Comparison of ENCODE assay signal across 27 cellular contexts in genomic region chr11:97962758-97963157, GRCh38.
"Had no signal": no experiment of that assay in that cellular context is flagged by ENCODE, and none has a peak within 500 bp of the region (broad histone marks: within the 10 kb centered on the region; RNA-seq: fewer than 3 reads in every experiment).

No MANE protein-coding gene starts in this region.

- H3K4me1 Mint-ChIP-seq: naive thymus-derived CD4-positive, alpha-beta T cell; natural killer cell; nephron; neural progenitor cell; stimulated activated effector memory CD8-positive, alpha-beta T cell treated with anti-CD3 and anti-CD28 coated beads, Interleukin-12 subunit alpha, Interleukin-12 subunit beta, amount 100 ng/mL, for 72 hours; stimulated activated naive B cell treated with anti-CD40 and anti-IgM and Interleukin-4, amounts not matched to agents 10 μg/mL and 1 μg/mL and 100 μg/mL, for 72 hours; stimulated activated naive CD8-positive, alpha-beta T cell treated with anti-CD3 and anti-CD28 coated beads, Interleukin-15, amount 100 ng/mL, for 72 hours had no signal

- H3K36me3 ChIP-seq: neural progenitor cell, pancreas, prostate gland, right lobe of liver, sigmoid colon, suprapubic skin, tibial artery, transverse colon, upper lobe of right lung, uterus had no signal

- H3K27me3 Mint-ChIP-seq: naive thymus-derived CD4-positive, alpha-beta T cell; stimulated activated naive B cell treated with anti-CD40 and anti-IgM and Interleukin-4, amounts not matched to agents 10 μg/mL and 1 μg/mL and 100 μg/mL, for 72 hours; stimulated activated naive CD8-positive, alpha-beta T cell treated with anti-CD3 and anti-CD28 coated beads, Interleukin-15, amount 100 ng/mL, for 72 hours; type B pancreatic cell had no signal

- H3K4me3 ChIP-seq: neural progenitor cell, pancreas, prostate gland, right lobe of liver, sigmoid colon, suprapubic skin, testis, tibial artery, transverse colon, upper lobe of right lung, uterus had no signal

- H3K27ac ChIP-seq: neural progenitor cell, pancreas, prostate gland, right lobe of liver, sigmoid colon, suprapubic skin, testis, tibial artery, transverse colon, upper lobe of right lung, uterus had no signal

- H3K9me3 ChIP-seq: pancreas, prostate gland, right lobe of liver, sigmoid colon, suprapubic skin, testis, tibial artery, transverse colon, upper lobe of right lung, uterus had no signal

- H3K9me3 Mint-ChIP-seq: nephron, neural progenitor cell, type B pancreatic cell had no signal

- H3K4me3 Mint-ChIP-seq: naive thymus-derived CD4-positive, alpha-beta T cell; natural killer cell; nephron; neural progenitor cell; stimulated activated effector memory CD8-positive, alpha-beta T cell treated with anti-CD3 and anti-CD28 coated beads, Interleukin-12 subunit alpha, Interleukin-12 subunit beta, amount 100 ng/mL, for 72 hours; stimulated activated naive B cell treated with anti-CD40 and anti-IgM and Interleukin-4, amounts not matched to agents 10 μg/mL and 1 μg/mL and 100 μg/mL, for 72 hours; stimulated activated naive CD8-positive, alpha-beta T cell treated with anti-CD3 and anti-CD28 coated beads, Interleukin-15, amount 100 ng/mL, for 72 hours; type B pancreatic cell had no signal

- H3K36me3 Mint-ChIP-seq: naive thymus-derived CD4-positive, alpha-beta T cell; natural killer cell; neural progenitor cell; stimulated activated effector memory CD8-positive, alpha-beta T cell treated with anti-CD3 and anti-CD28 coated beads, Interleukin-12 subunit alpha, Interleukin-12 subunit beta, amount 100 ng/mL, for 72 hours; stimulated activated naive B cell treated with anti-CD40 and anti-IgM and Interleukin-4, amounts not matched to agents 10 μg/mL and 1 μg/mL and 100 μg/mL, for 72 hours; type B pancreatic cell had no signal

- H3K27me3 ChIP-seq: neural progenitor cell, pancreas, right lobe of liver, sigmoid colon, suprapubic skin, testis, tibial artery, transverse colon, upper lobe of right lung, uterus had no signal

- H3K27ac Mint-ChIP-seq: naive thymus-derived CD4-positive, alpha-beta T cell; natural killer cell; nephron; neural progenitor cell; stimulated activated effector memory CD8-positive, alpha-beta T cell treated with anti-CD3 and anti-CD28 coated beads, Interleukin-12 subunit alpha, Interleukin-12 subunit beta, amount 100 ng/mL, for 72 hours; stimulated activated naive B cell treated with anti-CD40 and anti-IgM and Interleukin-4, amounts not matched to agents 10 μg/mL and 1 μg/mL and 100 μg/mL, for 72 hours; stimulated activated naive CD8-positive, alpha-beta T cell treated with anti-CD3 and anti-CD28 coated beads, Interleukin-15, amount 100 ng/mL, for 72 hours; type B pancreatic cell had no signal

- DNase-seq: naive thymus-derived CD4-positive, alpha-beta T cell; natural killer cell; occipital lobe; pancreas; right cardiac atrium; right lobe of liver; sigmoid colon; small intestine; stimulated activated CD4-positive, alpha-beta T cell treated with anti-CD3 and anti-CD28 coated beads, Interleukin-15, amount 100 ng/mL, for 24 hours; stimulated activated CD4-positive, alpha-beta T cell treated with anti-CD3 and anti-CD28 coated beads, Interleukin-2, amount 100 ng/mL, for 24 hours; stimulated activated CD4-positive, alpha-beta T cell treated with anti-CD3 and anti-CD28 coated beads, Interleukin-2, amount 100 ng/mL, for 48 hours; stimulated activated CD4-positive, alpha-beta T cell treated with anti-CD3 and anti-CD28 coated beads, Interleukin-4, amount 100 ng/mL, for 24 hours; stimulated activated naive B cell treated with anti-CD40 and anti-IgM and Interleukin-4, amounts not matched to agents 10 μg/mL and 1 μg/mL and 100 μg/mL, for 72 hours; stimulated activated naive CD8-positive, alpha-beta T cell treated with anti-CD3 and anti-CD28 coated beads, Interleukin-15, amount 100 ng/mL, for 72 hours; stimulated activated naive CD8-positive, alpha-beta T cell treated with anti-CD3 and anti-CD28 coated beads, Interleukin-15, Interleukin-2, amounts not matched to agents 100 U/mL and 50 U/mL, for 24 hours; substantia nigra; testis; tibial artery; transverse colon; upper lobe of right lung; uterus had no signal

- FAIRE-seq: pancreas, small intestine had no signal

- H3K9ac ChIP-seq: neural progenitor cell had no signal

- H3K4me2 ChIP-seq: neural progenitor cell had no signal

- ATAC-seq: naive thymus-derived CD4-positive, alpha-beta T cell; natural killer cell; pancreas; right cardiac atrium; right lobe of liver; stimulated activated effector memory CD8-positive, alpha-beta T cell treated with anti-CD3 and anti-CD28 coated beads, Interleukin-12 subunit alpha, Interleukin-12 subunit beta, amount 100 ng/mL, for 72 hours; stimulated activated naive B cell treated with anti-CD40 and anti-IgM and Interleukin-4, amounts not matched to agents 10 μg/mL and 1 μg/mL and 100 μg/mL, for 72 hours; stimulated activated naive CD8-positive, alpha-beta T cell treated with anti-CD3 and anti-CD28 coated beads, Interleukin-15, amount 100 ng/mL, for 72 hours; stimulated activated naive CD8-positive, alpha-beta T cell treated with anti-CD3 and anti-CD28 coated beads, Interleukin-15, Interleukin-2, amounts not matched to agents 100 U/mL and 50 U/mL, for 24 hours; upper lobe of right lung had no signal

- H3K4me1 ChIP-seq: neural progenitor cell, pancreas, prostate gland, right lobe of liver, sigmoid colon, suprapubic skin, testis, tibial artery, transverse colon, upper lobe of right lung, uterus had no signal

- H2AFZ ChIP-seq: neural progenitor cell had no signal
